Comparison of ENCODE assay signal across 9 cellular contexts in the genomic region with DNA sequence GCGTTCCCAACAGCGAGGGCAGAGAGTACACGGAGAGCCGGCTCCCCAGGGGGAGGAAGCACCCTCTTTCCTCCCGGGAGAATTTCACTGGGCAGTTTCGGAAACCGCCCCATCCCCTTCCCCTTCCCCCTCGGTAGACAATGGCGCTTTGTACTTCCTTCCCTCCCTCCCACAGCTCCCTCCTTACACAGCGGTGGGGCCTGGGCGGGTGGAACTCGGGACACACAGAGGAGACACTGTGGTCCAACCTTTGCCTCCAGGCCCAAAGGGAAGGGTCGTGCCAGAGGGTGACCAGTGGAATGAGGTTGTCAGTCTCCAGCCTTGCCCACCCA. TPM values are rescaled to one million over a fixed set of nuclear protein-coding genes. Genes with fewer than 3 reads are reported as not detected.
DNase-seq lines count a peak whose midpoint lies in the region; ATAC-seq, FAIRE-seq and TF ChIP-seq lines count a peak whose summit lies in the region.
"Had no signal": no experiment of that assay in that cellular context is flagged by ENCODE, and none has a peak within 500 bp of the region (broad histone marks: within the 10 kb centered on the region; RNA-seq: fewer than 3 reads in every experiment).

No MANE protein-coding gene starts in this region.

- no peak for ATAC-seq in activated CD8-positive, alpha-beta T cell treated with anti-CD3 and anti-CD28 coated beads for 36 hours
- ATAC-seq in left cardiac atrium (peak; percentile 0 to 2), left lobe of liver (no peak)

- peak overlapping the region; percentile 97 for H3K4me3 Mint-ChIP-seq in activated CD8-positive, alpha-beta T cell treated with anti-CD3 and anti-CD28 coated beads for 36 hours

- TF ChIP-seq POLR2A in H54 (IDR thresholded peaks at IDR 0.05; ENCODE audit: low read depth, low read length), result no peak

- H3K27me3 ChIP-seq in H7 (ENCODE audit: control insufficient read depth, insufficient read depth, low read length), result peaks cover 2% of the 10 kb centered on the region

- peak; percentile 25 for TF ChIP-seq CTCF in activated CD8-positive, alpha-beta T cell treated with anti-CD3 and anti-CD28 coated beads for 36 hours (IDR thresholded peaks at IDR 0.05)

- no peaks in the 10 kb centered on the region for H3K36me3 ChIP-seq in H7 (replicated peaks; ENCODE audit: control insufficient read depth, insufficient read depth, low read length)

- H3K9me3 Mint-ChIP-seq in activated CD8-positive, alpha-beta T cell treated with anti-CD3 and anti-CD28 coated beads for 36 hours, result no peaks in the 10 kb centered on the region

- H3K4me3 ChIP-seq in H7 (ENCODE audit: insufficient read depth, low read depth, low read length), result peak overlapping the region; percentile 79

- CTCF ChIA-PET in activated CD8-positive, alpha-beta T cell treated with anti-CD3 and anti-CD28 coated beads for 36 hours (lab: Charles Lee), result interaction anchor here (0.6 to 6.1 kb wide), 26 partner anchors 9 to 323 kb away, joined by 3 to 44 read pairs (median 6); partner anchors contain the start of genes MORC2, SELENOM and TUG1

- no peak for FAIRE-seq in H54 (lab: Jason Lieb, UNC)

- DNase-seq in H7 (no peak), left cardiac atrium (peak; percentile 60), putamen (ENCODE audit: low spot score) (peak; percentile 90), NCI-H1092 (lab: John Stamatoyannopoulos, UW) (no peak), left lobe of liver (ENCODE audit: low spot score) (no peak), H54 (ENCODE audit: insufficient read length, low spot score) (no peak), NCI-H1930 (lab: John Stamatoyannopoulos, UW) (no peak)
- DNase-seq in activated CD8-positive, alpha-beta T cell treated with anti-CD3 and anti-CD28 coated beads for 36 hours, result no peak

- peak overlapping the region; percentile 93 for H3K27ac Mint-ChIP-seq in activated CD8-positive, alpha-beta T cell treated with anti-CD3 and anti-CD28 coated beads for 36 hours

- H3K4me1 Mint-ChIP-seq in activated CD8-positive, alpha-beta T cell treated with anti-CD3 and anti-CD28 coated beads for 36 hours (ENCODE audit: low read depth), result peaks cover 24% of the 10 kb centered on the region

- intact Hi-C loops in activated CD8-positive, alpha-beta T cell treated with anti-CD3 and anti-CD28 coated beads for 36 hours (cut with micrococcal nuclease), result loop anchor here (10.0 kb wide), 1 partner anchor 321 kb away; no protein-coding TSS in a partner anchor
- intact Hi-C loops in left cardiac atrium (cut with DNase I), result loop anchor here (2.0 to 10.0 kb wide), 3 partner anchors 69 to 139 kb away; no protein-coding TSS in a partner anchor

- no peaks in the 10 kb centered on the region for H3K27me3 Mint-ChIP-seq in activated CD8-positive, alpha-beta T cell treated with anti-CD3 and anti-CD28 coated beads for 36 hours

- H3K36me3 Mint-ChIP-seq in activated CD8-positive, alpha-beta T cell treated with anti-CD3 and anti-CD28 coated beads for 36 hours (ENCODE audit: low read depth), result peaks cover 4% of the 10 kb centered on the region

- POLR2A ChIA-PET in activated CD8-positive, alpha-beta T cell treated with anti-CD3 and anti-CD28 coated beads for 36 hours (lab: Charles Lee), result interaction anchor here (0.8 to 8.1 kb wide), 24 partner anchors 8 to 797 kb away, joined by 3 to 52 read pairs (median 4); partner anchors contain the start of genes MORC2, PATZ1, PIK3IP1 and SELENOM

RNA-seq across cellular contexts. Expression of gene SMTN, which starts 4.3 kb away (rescaled TPM):
- total RNA-seq in H7 (2014; rRNA removed; shearing (Covaris generic)), result 10.7 and 21.0 TPM in 2 replicates
- total RNA-seq in activated CD8-positive, alpha-beta T cell treated with anti-CD3 and anti-CD28 coated beads for 36 hours, result 10 to 100 TPM; 32.0 to 36.3 TPM
- total RNA-seq in left cardiac atrium (100 to 1,000 TPM; 142 to 150 TPM), left lobe of liver (20.9 TPM)

RNA-seq across cellular contexts. Expression of gene SELENOM, which starts 21.9 kb away (rescaled TPM):
- total RNA-seq in H7 (2014; rRNA removed; shearing (Covaris generic)), result 14.6 and 22.4 TPM in 2 replicates
- 1 to 10 TPM; 3.6 to 5.8 TPM for total RNA-seq in activated CD8-positive, alpha-beta T cell treated with anti-CD3 and anti-CD28 coated beads for 36 hours
- 100 to 1,000 TPM; 118 to 145 TPM for total RNA-seq in left cardiac atrium
- 7.0 TPM for total RNA-seq in left lobe of liver

RNA-seq across cellular contexts. Expression of gene INPP5J, which starts 37.3 kb away (rescaled TPM):
- 10.6 and 11.9 TPM in 2 replicates for total RNA-seq in H7 (2014; rRNA removed; shearing (Covaris generic))
- under 1 TPM; 0.09 to 0.29 TPM for total RNA-seq in activated CD8-positive, alpha-beta T cell treated with anti-CD3 and anti-CD28 coated beads for 36 hours
- total RNA-seq in left cardiac atrium (10 to 100 TPM; 13.3 to 26.4 TPM), left lobe of liver (0.25 TPM)
- total RNA-seq: T-helper 1 cell treated with Interleukin-12 subunit alpha and Interleukin-12 subunit beta and Interleukin-4 antibody, amounts not matched to agents 30 ng/mL and 1 ng/mL, for 36 hours had no signal

RNA-seq across cellular contexts. Expression of gene PLA2G3, which starts 54.8 kb away (rescaled TPM):
- 13.6 and 19.3 TPM in 2 replicates for total RNA-seq in H7 (2014; rRNA removed; shearing (Covaris generic))
- total RNA-seq in activated CD8-positive, alpha-beta T cell treated with anti-CD3 and anti-CD28 coated beads for 36 hours, result not detected
- total RNA-seq in left cardiac atrium (not detected), left lobe of liver (not detected)
- total RNA-seq: T-helper 1 cell treated with Interleukin-12 subunit alpha and Interleukin-12 subunit beta and Interleukin-4 antibody, amounts not matched to agents 30 ng/mL and 1 ng/mL, for 36 hours had no signal

Comparison
In these comparisons a context has a peak if more than half of its experiments do, and no peak if none do; other contexts are left out.
1. DNase-seq: peak in left cardiac atrium (single experiment) and putamen (single experiment); none in H7 (single experiment), activated CD8-positive, alpha-beta T cell treated with anti-CD3 and anti-CD28 coated beads for 36 hours (single experiment), NCI-H1092 (single experiment), left lobe of liver (single experiment), H54 (single experiment) and NCI-H1930 (0 of 2).
2. ATAC-seq: peak in left cardiac atrium (2 of 2); none in activated CD8-positive, alpha-beta T cell treated with anti-CD3 and anti-CD28 coated beads for 36 hours (single experiment) and left lobe of liver (single experiment).